Comparison of ENCODE assay signal across 15 cellular contexts in genomic region chr12:71684081-71684480, GRCh38. TPM values are rescaled to one million over a fixed set of nuclear protein-coding genes. Genes with fewer than 3 reads are reported as not detected.
DNase-seq lines count a peak whose midpoint lies in the region; ATAC-seq and TF ChIP-seq lines count a peak whose summit lies in the region.
"Had no signal": no experiment of that assay in that cellular context is flagged by ENCODE, and none has a peak within 500 bp of the region (broad histone marks: within the 10 kb centered on the region; RNA-seq: fewer than 3 reads in every experiment).

No MANE protein-coding gene starts in this region.

- TF ChIP-seq CTCF in CD8-positive, alpha-beta T cell (IDR thresholded peaks at IDR 0.05) = no peak
- no peak for TF ChIP-seq CTCF in HCT116 (IDR thresholded peaks at IDR 0.05 in 2 of 3, conservative IDR thresholded peaks at IDR 0.05 in 1 of 3; ENCODE audit: borderline replicate concordance in 1 of 3, insufficient read depth in 1 of 3, low read depth in 2 of 3, low read length in 2 of 3)
- no peak for TF ChIP-seq CTCF in tibial artery (IDR thresholded peaks at IDR 0.05)

- no peaks in the 10 kb centered on the region for H4K20me1 ChIP-seq in HCT116 (ENCODE audit: insufficient read depth)

- ATAC-seq in CD8-positive, alpha-beta T cell = peak; percentile 10
- ATAC-seq in HCT116 (no peak), HG02759 (IDR thresholded peaks at IDR 0.05; ENCODE audit: unreplicated experiment) (no peak)
- ATAC-seq in activated naive CD8-positive, alpha-beta T cell treated with anti-CD3 and anti-CD28 coated beads, Interleukin-2, amount 10 ng/mL, durations not matched to agents 7 days and 5 days (ENCODE audit: low read depth) = peak; percentile 6
- peak; percentile 40 for ATAC-seq in naive thymus-derived CD4-positive, alpha-beta T cell

- DNase-seq in CD8-positive, alpha-beta T cell = no peak
- no peak for DNase-seq in HCT116 (ENCODE audit: low read depth, low spot score)
- no peak for DNase-seq in activated naive CD8-positive, alpha-beta T cell treated with anti-CD3 and anti-CD28 coated beads, Interleukin-2, amount 10 ng/mL, durations not matched to agents 7 days and 5 days
- peak in 7 of 9 donors; percentile 29 to 68 (median 56) for DNase-seq in naive thymus-derived CD4-positive, alpha-beta T cell
- no peak for DNase-seq in tibial artery
- no peak for DNase-seq in germinal center (ENCODE audit: low spot score)
- DNase-seq in dermis blood vessel endothelial cell = no peak
- DNase-seq: activated CD8-positive, alpha-beta memory T cell treated with anti-CD3 and anti-CD28 coated beads, Interleukin-2, amount 50 U/mL, for 4 hours; brain microvascular endothelial cell; COR-L47; NCI-H510A; RPMI8226; stimulated activated CD4-positive, alpha-beta T cell treated with anti-CD3 and anti-CD28 coated beads, Interleukin-4, amount 100 ng/mL, for 4 hours had no signal

- H3K9ac ChIP-seq in HCT116 (ENCODE audit: low read length) = no peak overlapping the region

- H3K36me3 Mint-ChIP-seq in CD8-positive, alpha-beta T cell = peaks cover 7% of the 10 kb centered on the region
- peaks cover 2% of the 10 kb centered on the region for H3K36me3 Mint-ChIP-seq in activated naive CD8-positive, alpha-beta T cell treated with anti-CD3 and anti-CD28 coated beads, Interleukin-2, amount 10 ng/mL, durations not matched to agents 7 days and 5 days
- peaks cover 0 to 3% (median 0%) of the 10 kb centered on the region in 5 donors for H3K36me3 Mint-ChIP-seq in naive thymus-derived CD4-positive, alpha-beta T cell
- H3K36me3 Mint-ChIP-seq: mesothelial cell of epicardium had no signal

- peak overlapping the region; percentile 69 for H3K4me3 Mint-ChIP-seq in CD8-positive, alpha-beta T cell
- H3K4me3 Mint-ChIP-seq in activated naive CD8-positive, alpha-beta T cell treated with anti-CD3 and anti-CD28 coated beads, Interleukin-2, amount 10 ng/mL, durations not matched to agents 7 days and 5 days = peak overlapping the region; percentile 58
- H3K4me3 Mint-ChIP-seq in naive thymus-derived CD4-positive, alpha-beta T cell = peak overlapping the region in 9 of 10 donors; percentile 53 to 93 (median 73)
- H3K4me3 Mint-ChIP-seq: mesothelial cell of epicardium had no signal

- peak overlapping the region; percentile 70 for H3K27ac Mint-ChIP-seq in CD8-positive, alpha-beta T cell
- H3K27ac Mint-ChIP-seq in activated naive CD8-positive, alpha-beta T cell treated with anti-CD3 and anti-CD28 coated beads, Interleukin-2, amount 10 ng/mL, durations not matched to agents 7 days and 5 days = peak overlapping the region; percentile 63
- H3K27ac Mint-ChIP-seq in naive thymus-derived CD4-positive, alpha-beta T cell = peak overlapping the region; percentile 9 to 92 (median 81)
- H3K27ac Mint-ChIP-seq: mesothelial cell of epicardium had no signal

- peaks cover 30% of the 10 kb centered on the region for H3K4me1 ChIP-seq in CD8-positive, alpha-beta T cell (ENCODE audit: insufficient read depth, low read length)
- H3K4me1 ChIP-seq in HCT116 (ENCODE audit: control insufficient read depth in 1 of 2, insufficient read depth in 2 of 2, low read length in 2 of 2) (peaks cover 0 to 19% of the 10 kb centered on the region in 2 experiments; a peak in 2 of 4 replicates), tibial artery (peaks cover 0 to 26% (median 19%) of the 10 kb centered on the region in 4 donors)
- H3K4me1 ChIP-seq in naive thymus-derived CD4-positive, alpha-beta T cell (ENCODE audit: control insufficient read depth in 2 of 2, insufficient read depth in 2 of 2, low read length in 2 of 2) = peaks cover 21 to 22% of the 10 kb centered on the region in 2 donors

- H3K9me2 ChIP-seq in HCT116 (ENCODE audit: insufficient read depth) = no peaks in the 10 kb centered on the region

- H3K4me2 ChIP-seq in HCT116 (ENCODE audit: low read length) = 0 out of 2 replicates have a peak overlapping the region, but pooled peaks have one; percentile 3

- no peaks in the 10 kb centered on the region for H3K27me3 Mint-ChIP-seq in CD8-positive, alpha-beta T cell (ENCODE audit: low read depth)
- no peaks in the 10 kb centered on the region for H3K27me3 Mint-ChIP-seq in activated naive CD8-positive, alpha-beta T cell treated with anti-CD3 and anti-CD28 coated beads, Interleukin-2, amount 10 ng/mL, durations not matched to agents 7 days and 5 days
- H3K27me3 Mint-ChIP-seq in naive thymus-derived CD4-positive, alpha-beta T cell = no peaks in the 10 kb centered on the region

- no peaks in the 10 kb centered on the region for H3K9me3 Mint-ChIP-seq in CD8-positive, alpha-beta T cell
- no peaks in the 10 kb centered on the region for H3K9me3 Mint-ChIP-seq in activated naive CD8-positive, alpha-beta T cell treated with anti-CD3 and anti-CD28 coated beads, Interleukin-2, amount 10 ng/mL, durations not matched to agents 7 days and 5 days
- H3K9me3 Mint-ChIP-seq in naive thymus-derived CD4-positive, alpha-beta T cell = no peaks in the 10 kb centered on the region
- H3K9me3 Mint-ChIP-seq: mesothelial cell of epicardium had no signal

- no TSS peak for BruUV-seq in HCT116 (replicated peaks; lab: Mats Ljungman, UMichigan)

- CTCF ChIA-PET in CD8-positive, alpha-beta T cell (lab: Charles Lee) = interaction anchor here (1.2 to 2.5 kb wide), 3 partner anchors 20 to 63 kb away, joined by 4 to 13 read pairs (median 5); partner anchors contain the start of genes THAP2 and ZFC3H1
- CTCF ChIA-PET in HCT116 (lab: Charles Lee) = interaction anchor here (1.4 kb wide), 1 partner anchor 65 kb away, joined by 4 read pairs; no protein-coding TSS in a partner anchor
- CTCF ChIA-PET in naive thymus-derived CD4-positive, alpha-beta T cell (lab: Charles Lee) = interaction anchor here (0.7 to 5.1 kb wide), 4 partner anchors 18 to 63 kb away, joined by 3 to 35 read pairs (median 4); partner anchors contain the start of genes THAP2 and ZFC3H1

- peaks cover 37% of the 10 kb centered on the region for H3K4me1 Mint-ChIP-seq in CD8-positive, alpha-beta T cell (ENCODE audit: low read depth)
- H3K4me1 Mint-ChIP-seq in activated naive CD8-positive, alpha-beta T cell treated with anti-CD3 and anti-CD28 coated beads, Interleukin-2, amount 10 ng/mL, durations not matched to agents 7 days and 5 days = peaks cover 15% of the 10 kb centered on the region
- H3K4me1 Mint-ChIP-seq in naive thymus-derived CD4-positive, alpha-beta T cell = peaks cover 15 to 41% (median 30%) of the 10 kb centered on the region in 7 donors

- H3K79me2 ChIP-seq in HCT116 (ENCODE audit: insufficient read depth, low read length) = no peaks in the 10 kb centered on the region

- POLR2A ChIA-PET in CD8-positive, alpha-beta T cell (lab: Charles Lee) = interaction anchor here (2.9 to 5.4 kb wide), 4 partner anchors 15 to 155 kb away, joined by 17 to 135 read pairs (median 22); partner anchors contain the start of genes RAB21, TBC1D15, THAP2 and ZFC3H1
- POLR2A ChIA-PET in HCT116 (lab: Charles Lee) = interaction anchor here (2.8 kb wide), 1 partner anchor 20 kb away, joined by 19 read pairs; the partner anchor contains the start of genes THAP2 and ZFC3H1
- POLR2A ChIA-PET in activated naive CD8-positive, alpha-beta T cell treated with anti-CD3 and anti-CD28 coated beads, Interleukin-2, amount 10 ng/mL, durations not matched to agents 7 days and 5 days (lab: Charles Lee) = interaction anchor here (1.0 to 5.5 kb wide), 2 partner anchors 21 to 78 kb away, joined by 3 to 127 read pairs; partner anchors contain the start of genes THAP2 and ZFC3H1
- POLR2A ChIA-PET in naive thymus-derived CD4-positive, alpha-beta T cell (lab: Charles Lee) = interaction anchor here (0.7 to 6.2 kb wide), 6 partner anchors 11 to 156 kb away, joined by 3 to 214 read pairs (median 21); partner anchors contain the start of genes RAB21, TBC1D15, THAP2 and ZFC3H1

- H3K4me3 ChIP-seq in CD8-positive, alpha-beta T cell (ENCODE audit: low read depth, low read length) = no peak overlapping the region
- no peak overlapping the region for H3K4me3 ChIP-seq in HCT116 (replicated peaks in 1 of 2; ENCODE audit: low read depth in 1 of 2, low read length in 2 of 2)
- H3K4me3 ChIP-seq in naive thymus-derived CD4-positive, alpha-beta T cell (ENCODE audit: low read length) = no peak overlapping the region
- H3K4me3 ChIP-seq in tibial artery = no peak overlapping the region

- TF ChIP-seq RAD21 in HCT116 (IDR thresholded peaks at IDR 0.05; ENCODE audit: low read depth) = no peak

- H3K27ac ChIP-seq in CD8-positive, alpha-beta T cell (ENCODE audit: low read depth, low read length) = peak overlapping the region; percentile 5
- no peak overlapping the region for H3K27ac ChIP-seq in HCT116 (ENCODE audit: low read depth, low read length)
- peak overlapping the region; percentile 87 for H3K27ac ChIP-seq in naive thymus-derived CD4-positive, alpha-beta T cell (ENCODE audit: low read depth, low read length)
- H3K27ac ChIP-seq in tibial artery = no peak overlapping the region
- H3K27ac ChIP-seq: brain microvascular endothelial cell had no signal

- TF ChIP-seq POLR2A in HCT116 (IDR thresholded peaks at IDR 0.05; ENCODE audit: borderline replicate concordance, extremely low read depth, insufficient read depth, insufficient read length) = no peak

- H3K9me3 ChIP-seq in CD8-positive, alpha-beta T cell (ENCODE audit: low read length) = no peaks in the 10 kb centered on the region
- H3K9me3 ChIP-seq in HCT116 (ENCODE audit: control insufficient read depth in 1 of 2, insufficient read depth in 1 of 2, low read depth in 1 of 2, low read length in 2 of 2) (no peaks in the 10 kb centered on the region), tibial artery (no peaks in the 10 kb centered on the region)
- no peaks in the 10 kb centered on the region for H3K9me3 ChIP-seq in naive thymus-derived CD4-positive, alpha-beta T cell (ENCODE audit: control insufficient read depth in 2 of 3, low read length in 3 of 3)

- no peaks in the 10 kb centered on the region for H3K27me3 ChIP-seq in CD8-positive, alpha-beta T cell (ENCODE audit: insufficient read depth, low read length)
- H3K27me3 ChIP-seq in HCT116 (ENCODE audit: insufficient read depth, low read length) (no peaks in the 10 kb centered on the region), tibial artery (no peaks in the 10 kb centered on the region)
- H3K27me3 ChIP-seq in naive thymus-derived CD4-positive, alpha-beta T cell (ENCODE audit: control insufficient read depth in 2 of 2, insufficient read depth in 2 of 2, low read length in 2 of 2) = no peaks in the 10 kb centered on the region
- H3K27me3 ChIP-seq: brain microvascular endothelial cell had no signal

- H2AFZ ChIP-seq in HCT116 (ENCODE audit: low read depth, low read length, poor library complexity, severe bottlenecking) = no peak overlapping the region

- H3K36me3 ChIP-seq in CD8-positive, alpha-beta T cell (ENCODE audit: insufficient read depth, low read length) = no peaks in the 10 kb centered on the region
- H3K36me3 ChIP-seq in HCT116 (ENCODE audit: control insufficient read depth in 1 of 2, insufficient read depth in 2 of 2, low read length in 2 of 2) (no peaks in the 10 kb centered on the region), tibial artery (no peaks in the 10 kb centered on the region)
- peaks cover 0 to 6% (median 0%) of the 10 kb centered on the region in 3 experiments for H3K36me3 ChIP-seq in naive thymus-derived CD4-positive, alpha-beta T cell (ENCODE audit: control insufficient read depth in 2 of 3, insufficient read depth in 3 of 3, low read length in 3 of 3)
- H3K36me3 ChIP-seq: brain microvascular endothelial cell had no signal

- RAD21 ChIA-PET in HCT116 (lab: Charles Lee; ENCODE audit: low non-redundant PET in 1 of 2, low total read pairs in 2 of 2, uncharacterized antibody in 2 of 2, unreplicated experiment in 2 of 2) = no interaction called here

- intact Hi-C loops in CD8-positive, alpha-beta T cell (cut with DNase I, micrococcal nuclease) = loop anchor here in 1 of 2 experiments (2.0 to 5.0 kb wide), 2 partner anchors 45 to 1317 kb away; partner anchors contain the start of gene KCNMB4
- intact Hi-C loops in HCT116 (cut with micrococcal nuclease) (no loop called here), tibial artery (cut with DNase I; ENCODE audit: low total_unique reads) (no loop called here)
- intact Hi-C loops in naive thymus-derived CD4-positive, alpha-beta T cell (cut with micrococcal nuclease) = no loop called here

RNA-seq across cellular contexts. Expression of gene TMEM19, which starts 1.8 kb away (rescaled TPM):
- 10 to 100 TPM in 1 of 2 experiments, 1 to 10 TPM in 1; 8.8 to 10.0 TPM for total RNA-seq in CD8-positive, alpha-beta T cell
- total RNA-seq in HCT116 (2021; ENCODE audit: unreplicated experiment) (18.9 TPM), dermis blood vessel endothelial cell (37.1 and 55.9 TPM in 2 replicates)
- 11.0 and 12.4 TPM in 2 replicates for polyA plus RNA-seq in HCT116 (2012)
- 10 to 100 TPM; 17.0 to 18.5 TPM for total RNA-seq in activated naive CD8-positive, alpha-beta T cell treated with anti-CD3 and anti-CD28 coated beads, Interleukin-2, amount 10 ng/mL, durations not matched to agents 7 days and 5 days
- 10 to 100 TPM; 13.9 to 17.7 (median 14.7) TPM for total RNA-seq in naive thymus-derived CD4-positive, alpha-beta T cell
- polyA plus RNA-seq in naive thymus-derived CD4-positive, alpha-beta T cell = 10 to 100 TPM; 25.3 to 43.0 TPM

RNA-seq across cellular contexts. Expression of gene THAP2, which starts 20.0 kb away (rescaled TPM):
- total RNA-seq in CD8-positive, alpha-beta T cell = 10 to 100 TPM; 22.3 to 23.7 TPM
- total RNA-seq in HCT116 (2021; ENCODE audit: unreplicated experiment) (3.7 TPM), dermis blood vessel endothelial cell (3.6 and 3.8 TPM in 2 replicates)
- polyA plus RNA-seq in HCT116 (2012) = 1.4 and 2.5 TPM in 2 replicates
- total RNA-seq in activated naive CD8-positive, alpha-beta T cell treated with anti-CD3 and anti-CD28 coated beads, Interleukin-2, amount 10 ng/mL, durations not matched to agents 7 days and 5 days = 1 to 10 TPM; 5.7 to 8.4 TPM
- total RNA-seq in naive thymus-derived CD4-positive, alpha-beta T cell = 10 to 100 TPM in 4 of 5 experiments, 1 to 10 TPM in 1; 9.2 to 21.7 (median 14.4) TPM
- 1 to 10 TPM; 4.9 to 9.7 TPM for polyA plus RNA-seq in naive thymus-derived CD4-positive, alpha-beta T cell

RNA-seq across cellular contexts. Expression of gene ZFC3H1, which starts 20.4 kb away (rescaled TPM):
- 100 to 1,000 TPM; 118 to 121 TPM for total RNA-seq in CD8-positive, alpha-beta T cell
- total RNA-seq in HCT116 (2021; ENCODE audit: unreplicated experiment) (37.1 TPM), dermis blood vessel endothelial cell (22.8 and 32.5 TPM in 2 replicates)
- polyA plus RNA-seq in HCT116 (2012) = 6.5 and 11.6 TPM in 2 replicates
- total RNA-seq in activated naive CD8-positive, alpha-beta T cell treated with anti-CD3 and anti-CD28 coated beads, Interleukin-2, amount 10 ng/mL, durations not matched to agents 7 days and 5 days = 10 to 100 TPM; 70.2 to 78.3 TPM
- 100 to 1,000 TPM in 4 of 5 experiments, 10 to 100 TPM in 1; 74.6 to 147 (median 133) TPM for total RNA-seq in naive thymus-derived CD4-positive, alpha-beta T cell
- 10 to 100 TPM; 26.3 to 29.8 TPM for polyA plus RNA-seq in naive thymus-derived CD4-positive, alpha-beta T cell

Comparison
In these comparisons a context has a peak if more than half of its experiments do, and no peak if none do; other contexts are left out.
1. ATAC-seq: peak in CD8-positive, alpha-beta T cell (single experiment), activated naive CD8-positive, alpha-beta T cell treated with anti-CD3 and anti-CD28 coated beads, Interleukin-2, amount 10 ng/mL, durations not matched to agents 7 days and 5 days (single experiment) and naive thymus-derived CD4-positive, alpha-beta T cell (single experiment); none in HCT116 (single experiment) and HG02759 (single experiment).
2. DNase-seq: peak in naive thymus-derived CD4-positive, alpha-beta T cell (7 of 9); none in CD8-positive, alpha-beta T cell (0 of 7), HCT116 (single experiment), activated naive CD8-positive, alpha-beta T cell treated with anti-CD3 and anti-CD28 coated beads, Interleukin-2, amount 10 ng/mL, durations not matched to agents 7 days and 5 days (single experiment), tibial artery (0 of 2), germinal center (single experiment) and dermis blood vessel endothelial cell (single experiment).
3. H3K27ac ChIP-seq: peak in CD8-positive, alpha-beta T cell (single experiment) and naive thymus-derived CD4-positive, alpha-beta T cell (single experiment); none in HCT116 (single experiment) and tibial artery (0 of 2).
4. Peak in every context shown above with its lines, with median percentiles within 50 percentile points of each other: H3K27ac Mint-ChIP-seq and H3K4me3 Mint-ChIP-seq.